ENCODE assay signal across 1 cellular context in the genomic region with DNA sequence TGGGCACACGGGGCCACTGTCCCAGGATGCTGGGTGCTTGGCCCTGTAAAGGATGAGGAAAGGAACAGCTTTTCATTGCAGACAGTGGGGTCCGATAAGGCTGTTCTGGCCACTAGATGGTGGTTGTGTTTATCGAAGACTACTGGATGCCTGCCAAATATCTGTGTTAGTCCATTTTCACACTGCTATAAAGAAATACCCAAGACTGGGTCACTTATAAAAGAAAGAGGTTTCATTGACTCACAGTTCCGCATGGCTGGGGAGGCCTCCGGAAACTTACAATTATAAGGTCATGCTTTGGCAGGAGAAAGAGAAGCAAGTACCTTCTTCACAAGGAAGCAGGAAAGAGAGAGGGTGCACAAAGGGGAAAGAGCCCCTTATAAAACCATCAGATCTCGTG.
TF ChIP-seq lines count a peak whose summit lies in the region.

No MANE protein-coding gene starts in this region.

TF ChIP-seq in HepG2, 621 proteins besides CTCF, POLR2A, EP300 and RAD21:
- TF ChIP-seq, protein P1, sequence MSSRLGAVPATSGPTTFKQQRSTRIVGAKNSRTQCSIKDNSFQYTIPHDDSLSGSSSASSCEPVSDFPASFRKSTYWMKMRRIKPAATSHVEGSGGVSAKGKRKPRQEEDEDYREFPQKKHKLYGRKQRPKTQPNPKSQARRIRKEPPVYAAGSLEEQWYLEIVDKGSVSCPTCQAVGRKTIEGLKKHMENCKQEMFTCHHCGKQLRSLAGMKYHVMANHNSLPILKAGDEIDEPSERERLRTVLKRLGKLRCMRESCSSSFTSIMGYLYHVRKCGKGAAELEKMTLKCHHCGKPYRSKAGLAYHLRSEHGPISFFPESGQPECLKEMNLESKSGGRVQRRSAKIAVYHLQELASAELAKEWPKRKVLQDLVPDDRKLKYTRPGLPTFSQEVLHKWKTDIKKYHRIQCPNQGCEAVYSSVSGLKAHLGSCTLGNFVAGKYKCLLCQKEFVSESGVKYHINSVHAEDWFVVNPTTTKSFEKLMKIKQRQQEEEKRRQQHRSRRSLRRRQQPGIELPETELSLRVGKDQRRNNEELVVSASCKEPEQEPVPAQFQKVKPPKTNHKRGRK (CRISPR knock-in tag; IDR thresholded peaks at IDR 0.05): no peak
- TF ChIP-seq GTF2F1 (IDR thresholded peaks at IDR 0.05; ENCODE audit: low read length): no peak
- no peak for TF ChIP-seq ZNF724P (CRISPR knock-in tag; IDR thresholded peaks at IDR 0.05; ENCODE audit: borderline replicate concordance)
- no peak for TF ChIP-seq SATB2 (CRISPR knock-in tag; IDR thresholded peaks at IDR 0.05)
- TF ChIP-seq ZNF20 (CRISPR knock-in tag; IDR thresholded peaks at IDR 0.05): no peak
- TF ChIP-seq, protein P2, sequence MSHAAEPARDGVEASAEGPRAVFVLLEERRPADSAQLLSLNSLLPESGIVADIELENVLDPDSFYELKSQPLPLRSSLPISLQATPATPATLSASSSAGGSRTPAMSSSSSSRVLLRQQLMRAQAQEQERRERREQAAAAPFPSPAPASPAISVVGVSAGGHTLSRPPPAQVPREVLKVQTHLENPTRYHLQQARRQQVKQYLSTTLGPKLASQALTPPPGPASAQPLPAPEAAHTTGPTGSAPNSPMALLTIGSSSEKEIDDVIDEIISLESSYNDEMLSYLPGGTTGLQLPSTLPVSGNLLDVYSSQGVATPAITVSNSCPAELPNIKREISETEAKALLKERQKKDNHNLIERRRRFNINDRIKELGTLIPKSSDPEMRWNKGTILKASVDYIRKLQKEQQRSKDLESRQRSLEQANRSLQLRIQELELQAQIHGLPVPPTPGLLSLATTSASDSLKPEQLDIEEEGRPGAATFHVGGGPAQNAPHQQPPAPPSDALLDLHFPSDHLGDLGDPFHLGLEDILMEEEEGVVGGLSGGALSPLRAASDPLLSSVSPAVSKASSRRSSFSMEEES (CRISPR knock-in tag; IDR thresholded peaks at IDR 0.05): no peak
- TF ChIP-seq SMC3 (IDR thresholded peaks at IDR 0.05; ENCODE audit: low read length): no peak
- TF ChIP-seq ATF1 (CRISPR knock-in tag; IDR thresholded peaks at IDR 0.05): no peak
- TF ChIP-seq MATR3 (CRISPR knock-in tag; IDR thresholded peaks at IDR 0.05): no peak
- TF ChIP-seq ASH2L (IDR thresholded peaks at IDR 0.05; ENCODE audit: insufficient read length, low read depth, low read length): no peak
- no peak for TF ChIP-seq CBX1 (IDR thresholded peaks at IDR 0.05; ENCODE audit: low read depth)
- no peak for TF ChIP-seq ZNF251 (CRISPR knock-in tag; IDR thresholded peaks at IDR 0.05)
- no peak for TF ChIP-seq ZNF296 (CRISPR knock-in tag; conservative IDR thresholded peaks at IDR 0.05)
- no peak for TF ChIP-seq HHEX (CRISPR knock-in tag; IDR thresholded peaks at IDR 0.05)
- TF ChIP-seq, protein P3, sequence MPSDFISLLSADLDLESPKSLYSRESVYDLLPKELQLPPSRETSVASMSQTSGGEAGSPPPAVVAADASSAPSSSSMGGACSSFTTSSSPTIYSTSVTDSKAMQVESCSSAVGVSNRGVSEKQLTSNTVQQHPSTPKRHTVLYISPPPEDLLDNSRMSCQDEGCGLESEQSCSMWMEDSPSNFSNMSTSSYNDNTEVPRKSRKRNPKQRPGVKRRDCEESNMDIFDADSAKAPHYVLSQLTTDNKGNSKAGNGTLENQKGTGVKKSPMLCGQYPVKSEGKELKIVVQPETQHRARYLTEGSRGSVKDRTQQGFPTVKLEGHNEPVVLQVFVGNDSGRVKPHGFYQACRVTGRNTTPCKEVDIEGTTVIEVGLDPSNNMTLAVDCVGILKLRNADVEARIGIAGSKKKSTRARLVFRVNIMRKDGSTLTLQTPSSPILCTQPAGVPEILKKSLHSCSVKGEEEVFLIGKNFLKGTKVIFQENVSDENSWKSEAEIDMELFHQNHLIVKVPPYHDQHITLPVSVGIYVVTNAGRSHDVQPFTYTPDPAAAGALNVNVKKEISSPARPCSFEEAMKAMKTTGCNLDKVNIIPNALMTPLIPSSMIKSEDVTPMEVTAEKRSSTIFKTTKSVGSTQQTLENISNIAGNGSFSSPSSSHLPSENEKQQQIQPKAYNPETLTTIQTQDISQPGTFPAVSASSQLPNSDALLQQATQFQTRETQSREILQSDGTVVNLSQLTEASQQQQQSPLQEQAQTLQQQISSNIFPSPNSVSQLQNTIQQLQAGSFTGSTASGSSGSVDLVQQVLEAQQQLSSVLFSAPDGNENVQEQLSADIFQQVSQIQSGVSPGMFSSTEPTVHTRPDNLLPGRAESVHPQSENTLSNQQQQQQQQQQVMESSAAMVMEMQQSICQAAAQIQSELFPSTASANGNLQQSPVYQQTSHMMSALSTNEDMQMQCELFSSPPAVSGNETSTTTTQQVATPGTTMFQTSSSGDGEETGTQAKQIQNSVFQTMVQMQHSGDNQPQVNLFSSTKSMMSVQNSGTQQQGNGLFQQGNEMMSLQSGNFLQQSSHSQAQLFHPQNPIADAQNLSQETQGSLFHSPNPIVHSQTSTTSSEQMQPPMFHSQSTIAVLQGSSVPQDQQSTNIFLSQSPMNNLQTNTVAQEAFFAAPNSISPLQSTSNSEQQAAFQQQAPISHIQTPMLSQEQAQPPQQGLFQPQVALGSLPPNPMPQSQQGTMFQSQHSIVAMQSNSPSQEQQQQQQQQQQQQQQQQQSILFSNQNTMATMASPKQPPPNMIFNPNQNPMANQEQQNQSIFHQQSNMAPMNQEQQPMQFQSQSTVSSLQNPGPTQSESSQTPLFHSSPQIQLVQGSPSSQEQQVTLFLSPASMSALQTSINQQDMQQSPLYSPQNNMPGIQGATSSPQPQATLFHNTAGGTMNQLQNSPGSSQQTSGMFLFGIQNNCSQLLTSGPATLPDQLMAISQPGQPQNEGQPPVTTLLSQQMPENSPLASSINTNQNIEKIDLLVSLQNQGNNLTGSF (CRISPR knock-in tag; IDR thresholded peaks at IDR 0.05): no peak
- no peak for TF ChIP-seq ZBTB38 (CRISPR knock-in tag; IDR thresholded peaks at IDR 0.05)
